In the genomic region with DNA sequence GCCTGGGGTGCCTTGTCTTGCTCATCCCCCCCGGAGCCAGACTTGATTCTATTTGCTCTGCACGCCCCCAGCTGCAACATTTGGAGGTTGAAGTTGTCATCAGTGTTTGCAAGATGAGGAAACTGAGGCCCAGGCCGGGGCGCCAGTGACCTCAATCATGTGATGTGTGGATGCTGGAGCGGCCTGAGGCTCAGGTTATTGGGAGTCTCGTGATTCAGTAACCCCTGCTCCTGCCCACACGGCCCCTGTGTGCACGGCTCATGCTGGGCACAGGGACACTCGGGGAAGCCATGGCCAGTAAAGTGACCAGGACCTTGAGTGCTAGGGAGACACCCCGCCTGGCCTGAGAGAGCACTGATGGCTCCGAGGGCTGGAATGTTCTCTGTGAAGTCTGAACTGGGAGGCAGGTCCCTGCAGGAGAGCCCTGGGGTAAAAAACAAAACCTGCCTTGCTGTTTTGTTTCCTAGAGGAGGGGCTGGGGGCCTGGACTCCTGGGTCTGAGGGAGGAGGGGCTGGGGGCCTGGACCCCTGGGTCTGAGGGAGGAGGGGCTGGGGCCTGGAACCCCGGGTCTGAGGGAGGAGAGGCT, we compare ENCODE assay signal across 22 cellular contexts. TPM values are rescaled to one million over a fixed set of nuclear protein-coding genes. Genes with fewer than 3 reads are reported as not detected.
DNase-seq lines count a peak whose midpoint lies in the region; ATAC-seq and TF ChIP-seq lines count a peak whose summit lies in the region.
"Had no signal": no experiment of that assay in that cellular context is flagged by ENCODE, and none has a peak within 500 bp of the region (broad histone marks: within the 10 kb centered on the region; RNA-seq: fewer than 3 reads in every experiment).

No MANE protein-coding gene starts in this region.

- POLR2A ChIA-PET in PC-9 (lab: Charles Lee; ENCODE audit: unreplicated experiment): no interaction called here

- H3K27ac ChIP-seq in PC-9 (no peak overlapping the region), liver (ENCODE audit: low read depth in 1 of 2, low read length in 2 of 2) (peak overlapping the region; percentile 42 to 69), osteoblast (ENCODE audit: low read depth, low read length) (no peak overlapping the region), tibial nerve (no peak overlapping the region)

- H2AFZ ChIP-seq in PC-9: no peak overlapping the region
- H2AFZ ChIP-seq in osteoblast (ENCODE audit: low read length): no peak overlapping the region

- CTCF ChIA-PET in PC-9 (lab: Charles Lee): interaction anchor here (0.6 kb wide), 1 partner anchor 12 kb away, joined by 9 read pairs; no protein-coding TSS in a partner anchor

- peaks cover 12% of the 10 kb centered on the region; the same call in 1 of the 2 replicates for H3F3A ChIP-seq in PC-9 (ENCODE audit: insufficient read depth, low read depth)

- H3K27me3 ChIP-seq in H7 (ENCODE audit: control insufficient read depth, insufficient read depth, low read length): peaks cover 8% of the 10 kb centered on the region; the same call in 1 of the 2 replicates
- H3K27me3 ChIP-seq in PC-9 (ENCODE audit: insufficient read depth, low read depth): peaks cover 4% of the 10 kb centered on the region; the same call in 1 of the 2 replicates
- no peaks in the 10 kb centered on the region for H3K27me3 ChIP-seq in liver (ENCODE audit: control insufficient read depth in 4 of 4, insufficient read depth in 4 of 4, low read length in 3 of 4)
- H3K27me3 ChIP-seq in osteoblast (ENCODE audit: insufficient read depth, low read length): peaks cover 26% of the 10 kb centered on the region
- peaks cover 0 to 18% of the 10 kb centered on the region in 2 donors for H3K27me3 ChIP-seq in tibial nerve

- DNase-seq in H7 (peak; percentile 56), PC-9 (no peak), osteoblast (ENCODE audit: insufficient read length, low spot score, missing footprints) (peak; percentile 69), NCI-H82 (lab: John Stamatoyannopoulos, UW) (no peak), tibial nerve (ENCODE audit: low spot score in 2 of 2) (no peak)
- no peak for DNase-seq in activated CD4-positive, CD25-positive, alpha-beta regulatory T cell (lab: John Stamatoyannopoulos, UW)
- DNase-seq: BE2C; C1 segment of cervical spinal cord; CD4-positive, CD25-positive, alpha-beta regulatory T cell; DMS153; DMS79; GF-D8; GOT3; HCEC 1CT; HFFc6; IMR-90 had no signal

- no peak overlapping the region for H3K4me3 ChIP-seq in H7 (ENCODE audit: insufficient read depth, low read depth, low read length)
- H3K4me3 ChIP-seq in PC-9: no peak overlapping the region
- peak overlapping the region; percentile 23 to 62 (median 31) for H3K4me3 ChIP-seq in liver (ENCODE audit: low read depth in 1 of 3, low read length in 3 of 3)
- no peak overlapping the region for H3K4me3 ChIP-seq in osteoblast (ENCODE audit: insufficient read depth, low read length)
- no peak overlapping the region for H3K4me3 ChIP-seq in tibial nerve
- H3K4me3 ChIP-seq: K562 had no signal

- peak overlapping the region; percentile 10; the same call in 1 of the 2 replicates for H3K4me2 ChIP-seq in PC-9
- H3K4me2 ChIP-seq in osteoblast (ENCODE audit: insufficient read depth, low read length): no peak overlapping the region

- 63% methylated on average over 12 of the region's 12 CpGs for WGBS in liver
- WGBS in tibial nerve, 2 donors: 82 to 94% methylated on average over 11 of the region's 12 CpGs

- no peak for TF ChIP-seq EP300 in tibial nerve (IDR thresholded peaks at IDR 0.05)

- no peak for TF ChIP-seq RAD21 in liver (IDR thresholded peaks at IDR 0.05)

- no peaks in the 10 kb centered on the region for H3K9me3 ChIP-seq in PC-9 (ENCODE audit: insufficient read depth, low read depth)
- no peaks in the 10 kb centered on the region for H3K9me3 ChIP-seq in liver (ENCODE audit: control insufficient read depth in 4 of 4, low read length in 3 of 4)
- no peaks in the 10 kb centered on the region for H3K9me3 ChIP-seq in osteoblast (ENCODE audit: low read depth, low read length)
- H3K9me3 ChIP-seq in tibial nerve: no peaks in the 10 kb centered on the region
- H3K9me3 ChIP-seq: BE2C had no signal

- no peaks in the 10 kb centered on the region for H3K9me2 ChIP-seq in PC-9 (ENCODE audit: insufficient read depth)

- no peak for TF ChIP-seq POLR2A in tibial nerve (IDR thresholded peaks at IDR 0.05)

- H3K79me2 ChIP-seq in PC-9 (ENCODE audit: low read depth) (peaks cover 2% of the 10 kb centered on the region), osteoblast (ENCODE audit: insufficient read depth, low read length) (no peaks in the 10 kb centered on the region)

- no peak for ATAC-seq in HG02852 (IDR thresholded peaks at IDR 0.05; ENCODE audit: unreplicated experiment)
- ATAC-seq: K562 had no signal

- peak overlapping the region in 1 of 2 donors; percentile 75 for H3K9ac ChIP-seq in liver (ENCODE audit: low read depth in 1 of 2, low read length in 2 of 2)

- H3K36me3 ChIP-seq in H7 (replicated peaks; ENCODE audit: control insufficient read depth, insufficient read depth, low read length): no peaks in the 10 kb centered on the region
- H3K36me3 ChIP-seq in PC-9 (ENCODE audit: low read depth): no peaks in the 10 kb centered on the region
- H3K36me3 ChIP-seq in liver (ENCODE audit: control insufficient read depth in 4 of 4, insufficient read depth in 3 of 4, low read depth in 1 of 4, low read length in 3 of 4): no peaks in the 10 kb centered on the region
- H3K36me3 ChIP-seq in osteoblast (ENCODE audit: insufficient read depth, low read length): no peaks in the 10 kb centered on the region
- no peaks in the 10 kb centered on the region for H3K36me3 ChIP-seq in tibial nerve
- H3K36me3 ChIP-seq: BE2C had no signal

- H3K4me1 ChIP-seq in PC-9 (replicated peaks; ENCODE audit: insufficient read depth) (peaks cover 44% of the 10 kb centered on the region), liver (ENCODE audit: control insufficient read depth in 4 of 4, insufficient read depth in 4 of 4, low read length in 3 of 4) (peaks cover 7 to 27% (median 16%) of the 10 kb centered on the region in 4 donors), osteoblast (ENCODE audit: insufficient read depth, low read length) (no peaks in the 10 kb centered on the region), tibial nerve (peaks cover 0 to 15% (median 8%) of the 10 kb centered on the region in 4 donors)
- H3K4me1 ChIP-seq: BE2C had no signal

- H4K20me1 ChIP-seq in PC-9 (ENCODE audit: insufficient read depth) (no peaks in the 10 kb centered on the region), osteoblast (ENCODE audit: insufficient read depth, low read length) (no peaks in the 10 kb centered on the region)

- BruUV-seq in PC-9 (replicated peaks; lab: Mats Ljungman, UMichigan): no TSS peak

- TF ChIP-seq CTCF in PC-9 (conservative IDR thresholded peaks at IDR 0.05) (no peak), liver (IDR thresholded peaks at IDR 0.05; ENCODE audit: low read depth, low read length, missing input control) (no peak), osteoblast (IDR thresholded peaks at IDR 0.05; ENCODE audit: extremely low read depth, low read depth, low read length) (no peak), tibial nerve (IDR thresholded peaks at IDR 0.05) (no peak)

- intact Hi-C loops in PC-9 (cut with micrococcal nuclease; ENCODE audit: unreplicated experiment): no loop called here

TF ChIP-seq in liver, 16 proteins besides CTCF, POLR2A, EP300 and RAD21:
- TF ChIP-seq HNF4A (conservative IDR thresholded peaks at IDR 0.05) (peak in 1 of 2 donors; percentile 46), YY1 (IDR thresholded peaks at IDR 0.05) (peak; percentile 21), TAF1 (conservative IDR thresholded peaks at IDR 0.05) (no peak), RXRA (IDR thresholded peaks at IDR 0.05) (peak in 1 of 2 donors; percentile 76)

RNA-seq across cellular contexts. Expression of a gene that starts 1.9 kb away (rescaled TPM):
- 0.35 TPM in 1 of 2 replicates, not detected in the other for total RNA-seq in H7 (2014; rRNA removed; shearing (Covaris generic))
- total RNA-seq in PC-9 (2021) (0.41 and 0.78 TPM in 2 replicates), liver (1 to 10 TPM in 1 of 2 donors, not detected in 1; 5.5 TPM), osteoblast (not detected in 2 replicates), tibial nerve (not detected)
- 10 to 100 TPM in 1 of 2 donors, 1 to 10 TPM in 1; 6.5 to 18.5 TPM for polyA plus RNA-seq in liver
- total RNA-seq: A172; CD4-positive, CD25-positive, alpha-beta regulatory T cell; Daoy; HFFc6; HT-29; IMR-90 had no signal
- polyA plus RNA-seq: CD4-positive, CD25-positive, alpha-beta regulatory T cell; IMR-90 had no signal

RNA-seq across cellular contexts. Expression of a gene that starts 4.7 kb away (rescaled TPM):
- 6.1 and 8.2 TPM in 2 replicates for total RNA-seq in H7 (2014; rRNA removed; shearing (Covaris generic))
- 7.9 and 9.6 TPM in 2 replicates for total RNA-seq in PC-9 (2021)
- total RNA-seq in liver: 1 to 10 TPM; 1.3 to 6.8 TPM
- polyA plus RNA-seq in liver: under 1 TPM; 0.48 to 0.72 TPM
- total RNA-seq in osteoblast: under 0.01 TPM in 1 of 2 replicates, not detected in the other
- total RNA-seq in tibial nerve: 1 to 10 TPM in 3 of 4 donors, under 1 TPM in 1; 0.98 to 4.2 (median 2.4) TPM
- total RNA-seq: CD4-positive, CD25-positive, alpha-beta regulatory T cell; Daoy had no signal

RNA-seq across cellular contexts. Expression of a gene that starts 10.5 kb away (rescaled TPM):
- total RNA-seq in H7 (2014; rRNA removed; shearing (Covaris generic)): 0.18 and 0.24 TPM in 2 replicates
- total RNA-seq in PC-9 (2021): 2.2 and 3.0 TPM in 2 replicates
- total RNA-seq in liver: under 1 TPM; 0.33 to 0.47 TPM
- not detected for polyA plus RNA-seq in liver
- total RNA-seq in osteoblast: not detected in 2 replicates
- total RNA-seq in tibial nerve: under 1 TPM in 2 of 4 donors, not detected in 2; 0.21 to 0.30 TPM
- total RNA-seq: A172; CD4-positive, CD25-positive, alpha-beta regulatory T cell; Daoy; HFFc6; IMR-90 had no signal
- polyA plus RNA-seq: CD4-positive, CD25-positive, alpha-beta regulatory T cell; IMR-90 had no signal

RNA-seq across cellular contexts. Expression of a gene that starts 16.8 kb away (rescaled TPM):
- total RNA-seq in H7 (2014; rRNA removed; shearing (Covaris generic)): 4.5 and 4.6 TPM in 2 replicates
- 1.3 and 1.4 TPM in 2 replicates for total RNA-seq in PC-9 (2021)
- total RNA-seq in liver: 1 to 10 TPM; 4.8 to 5.4 TPM
- polyA plus RNA-seq in liver: 1 to 10 TPM; 1.8 to 4.3 TPM
- 2.1 and 3.6 TPM in 2 replicates for total RNA-seq in osteoblast
- 10 to 100 TPM; 12.3 to 23.3 (median 19.8) TPM for total RNA-seq in tibial nerve

RNA-seq across cellular contexts. Expression of a gene that starts 37.7 kb away (rescaled TPM):
- total RNA-seq in H7 (2014; rRNA removed; shearing (Covaris generic)): 1.7 and 2.4 TPM in 2 replicates
- total RNA-seq in PC-9 (2021) (2.6 and 3.9 TPM in 2 replicates), liver (under 1 TPM; 0.08 to 0.09 TPM), osteoblast (0.36 and 0.59 TPM in 2 replicates), tibial nerve (1 to 10 TPM; 2.7 to 7.2 (median 5.9) TPM)
- under 1 TPM; 0.07 to 0.31 TPM for polyA plus RNA-seq in liver

Comparison
In these comparisons a context has a peak if more than half of its experiments do, and no peak if none do; other contexts are left out.
1. DNase-seq: peak in H7 (single experiment) and osteoblast (single experiment); none in PC-9 (0 of 2), activated CD4-positive, CD25-positive, alpha-beta regulatory T cell (0 of 4), NCI-H82 (single experiment) and tibial nerve (0 of 2).
2. H3K4me3 ChIP-seq: peak in liver (3 of 3); none in H7 (single experiment), PC-9 (single experiment), osteoblast (single experiment) and tibial nerve (0 of 4).
3. H3K27ac ChIP-seq: peak in liver (2 of 2); none in PC-9 (single experiment), osteoblast (single experiment) and tibial nerve (0 of 4).